In the genomic region with DNA sequence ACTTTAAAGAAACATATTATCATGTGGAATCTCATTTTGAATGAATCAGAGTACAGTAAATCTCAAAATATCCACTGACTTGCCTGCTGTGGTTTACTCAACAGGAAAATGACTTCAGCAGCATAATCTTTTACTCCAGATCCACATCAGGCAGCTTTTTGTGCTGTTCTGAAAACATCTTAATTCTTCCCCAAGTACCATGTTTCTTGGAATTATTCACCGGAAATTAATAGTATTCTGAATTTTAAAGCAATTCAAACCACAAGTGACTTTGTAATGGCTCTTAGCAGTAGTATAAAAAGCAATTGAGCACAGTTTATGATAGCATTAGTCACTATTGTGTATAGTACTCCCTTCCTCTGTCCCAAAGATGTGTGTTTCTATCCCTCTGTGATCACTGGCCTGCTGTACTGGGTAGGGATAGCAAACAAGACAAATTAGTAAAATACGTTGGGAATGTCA, we compare ENCODE assay signal across 10 cellular contexts.
DNase-seq lines count a peak whose midpoint lies in the region; ATAC-seq and TF ChIP-seq lines count a peak whose summit lies in the region.
"Had no signal": no experiment of that assay in that cellular context is flagged by ENCODE, and none has a peak within 500 bp of the region (broad histone marks: within the 10 kb centered on the region; RNA-seq: fewer than 3 reads in every experiment).

No MANE protein-coding gene starts in this region.

- peak; percentile 41 to 61 for ATAC-seq in activated T-cell treated with anti-CD3 and anti-CD28 coated beads, Interleukin-2, amount 50 U/mL, for 72 hours (replicated peaks in 1 of 2)
- no peak for ATAC-seq in stimulated activated memory B cell treated with anti-CD40 and anti-IgM and Interleukin-4, amounts not matched to agents 10 μg/mL and 1 μg/mL and 100 μg/mL, for 72 hours
- no peak for ATAC-seq in GM19397 (IDR thresholded peaks at IDR 0.05; ENCODE audit: unreplicated experiment)

- H3K9me3 ChIP-seq in adipocyte (ENCODE audit: control insufficient read depth, low read length), result no peaks in the 10 kb centered on the region
- no peaks in the 10 kb centered on the region for H3K9me3 ChIP-seq in tibial artery

- no peak for TF ChIP-seq CTCF in tibial artery (IDR thresholded peaks at IDR 0.05)

- H3K27me3 ChIP-seq in adipocyte (replicated peaks; ENCODE audit: control insufficient read depth, insufficient read depth, low read length) (no peaks in the 10 kb centered on the region), tibial artery (no peaks in the 10 kb centered on the region)

- peaks cover 54% of the 10 kb centered on the region for H3K4me1 Mint-ChIP-seq in activated T-cell treated with anti-CD3 and anti-CD28 coated beads, Interleukin-2, amount 50 U/mL, for 72 hours (ENCODE audit: low read depth)
- peaks cover 5% of the 10 kb centered on the region for H3K4me1 Mint-ChIP-seq in stimulated activated memory B cell treated with anti-CD40 and anti-IgM and Interleukin-4, amounts not matched to agents 10 μg/mL and 1 μg/mL and 100 μg/mL, for 72 hours

- DNase-seq in activated T-cell treated with anti-CD3 and anti-CD28 coated beads, Interleukin-2, amount 50 U/mL, for 72 hours, result no peak
- DNase-seq in activated T-cell treated with anti-CD3 and anti-CD28 coated beads for 4 hours, result no peak
- peak; percentile 87 for DNase-seq in adipocyte (ENCODE audit: low read depth)
- peak; percentile 98 for DNase-seq in iris pigment epithelial cell (ENCODE audit: low read depth)
- DNase-seq in tibial artery, result no peak
- DNase-seq in NCI-H146 (lab: John Stamatoyannopoulos, UW), result no peak
- DNase-seq: MV-4-11 had no signal

- peaks cover 41% of the 10 kb centered on the region for H3K27me3 Mint-ChIP-seq in activated T-cell treated with anti-CD3 and anti-CD28 coated beads, Interleukin-2, amount 50 U/mL, for 72 hours (ENCODE audit: low read depth)
- H3K27me3 Mint-ChIP-seq in stimulated activated memory B cell treated with anti-CD40 and anti-IgM and Interleukin-4, amounts not matched to agents 10 μg/mL and 1 μg/mL and 100 μg/mL, for 72 hours, result peaks cover 59% of the 10 kb centered on the region

- H3K36me3 Mint-ChIP-seq in activated T-cell treated with anti-CD3 and anti-CD28 coated beads, Interleukin-2, amount 50 U/mL, for 72 hours (ENCODE audit: insufficient read depth in 2 of 2), result no peaks in the 10 kb centered on the region
- no peaks in the 10 kb centered on the region for H3K36me3 Mint-ChIP-seq in stimulated activated memory B cell treated with anti-CD40 and anti-IgM and Interleukin-4, amounts not matched to agents 10 μg/mL and 1 μg/mL and 100 μg/mL, for 72 hours

- no peak overlapping the region for H3K4me3 ChIP-seq in adipocyte (ENCODE audit: low read length)
- no peak overlapping the region for H3K4me3 ChIP-seq in tibial artery

- peaks cover 26% of the 10 kb centered on the region for H3K4me1 ChIP-seq in adipocyte (ENCODE audit: control insufficient read depth, insufficient read depth, low read length)
- H3K4me1 ChIP-seq in tibial artery, result peaks cover 0 to 37% (median 12%) of the 10 kb centered on the region in 4 donors

- H3K27ac ChIP-seq in tibial artery, result peak overlapping the region; percentile 29 to 50
- H3K27ac ChIP-seq: C4-2B had no signal

- intact Hi-C loops in tibial artery (cut with DNase I; ENCODE audit: low total_unique reads), result no loop called here

- H3K27ac Mint-ChIP-seq in activated T-cell treated with anti-CD3 and anti-CD28 coated beads, Interleukin-2, amount 50 U/mL, for 72 hours, result peak overlapping the region; percentile 12
- no peak overlapping the region for H3K27ac Mint-ChIP-seq in stimulated activated memory B cell treated with anti-CD40 and anti-IgM and Interleukin-4, amounts not matched to agents 10 μg/mL and 1 μg/mL and 100 μg/mL, for 72 hours

- H3K9me3 Mint-ChIP-seq in activated T-cell treated with anti-CD3 and anti-CD28 coated beads, Interleukin-2, amount 50 U/mL, for 72 hours, result no peaks in the 10 kb centered on the region
- H3K9me3 Mint-ChIP-seq in stimulated activated memory B cell treated with anti-CD40 and anti-IgM and Interleukin-4, amounts not matched to agents 10 μg/mL and 1 μg/mL and 100 μg/mL, for 72 hours, result no peaks in the 10 kb centered on the region

- peak overlapping the region; percentile 3 to 36 for H3K4me3 Mint-ChIP-seq in activated T-cell treated with anti-CD3 and anti-CD28 coated beads, Interleukin-2, amount 50 U/mL, for 72 hours
- H3K4me3 Mint-ChIP-seq in stimulated activated memory B cell treated with anti-CD40 and anti-IgM and Interleukin-4, amounts not matched to agents 10 μg/mL and 1 μg/mL and 100 μg/mL, for 72 hours, result no peak overlapping the region

- peak overlapping the region; percentile 55 for H3K9ac ChIP-seq in adipocyte (ENCODE audit: low read length)

- H3K36me3 ChIP-seq in adipocyte (ENCODE audit: control insufficient read depth, insufficient read depth, low read length, severe bottlenecking) (no peaks in the 10 kb centered on the region), tibial artery (no peaks in the 10 kb centered on the region)

Comparison
In these comparisons a context has a peak if more than half of its experiments do, and no peak if none do; other contexts are left out.
1. ATAC-seq: peak in activated T-cell treated with anti-CD3 and anti-CD28 coated beads, Interleukin-2, amount 50 U/mL, for 72 hours (2 of 2); none in stimulated activated memory B cell treated with anti-CD40 and anti-IgM and Interleukin-4, amounts not matched to agents 10 μg/mL and 1 μg/mL and 100 μg/mL, for 72 hours (single experiment) and GM19397 (single experiment).
2. DNase-seq: peak in adipocyte (single experiment) and iris pigment epithelial cell (single experiment); none in activated T-cell treated with anti-CD3 and anti-CD28 coated beads, Interleukin-2, amount 50 U/mL, for 72 hours (0 of 2), activated T-cell treated with anti-CD3 and anti-CD28 coated beads for 4 hours (single experiment), tibial artery (0 of 2) and NCI-H146 (single experiment).